In genomic region chr1:79603862-79604261, GRCh38 we compare ENCODE assay signal across 16 cellular contexts.
DNase-seq lines count a peak whose midpoint lies in the region; ATAC-seq and TF ChIP-seq lines count a peak whose summit lies in the region.
"Had no signal": no experiment of that assay in that cellular context is flagged by ENCODE, and none has a peak within 500 bp of the region (broad histone marks: within the 10 kb centered on the region; RNA-seq: fewer than 3 reads in every experiment).

No MANE protein-coding gene starts in this region.

- no peak overlapping the region for H3K4me3 Mint-ChIP-seq in GM23338
- no peak overlapping the region for H3K4me3 Mint-ChIP-seq in WTC11
- H3K4me3 Mint-ChIP-seq: activated CD4-positive, alpha-beta T cell treated with anti-CD3 and anti-CD28 coated beads for 36 hours had no signal

- peaks cover 3% of the 10 kb centered on the region for H3K27me3 Mint-ChIP-seq in GM23338 (ENCODE audit: insufficient read depth, low read depth, poor library complexity)
- peaks cover 7% of the 10 kb centered on the region for H3K27me3 Mint-ChIP-seq in WTC11 (ENCODE audit: low read depth)
- H3K27me3 Mint-ChIP-seq: activated CD4-positive, alpha-beta T cell treated with anti-CD3 and anti-CD28 coated beads for 36 hours had no signal

- TF ChIP-seq RAD21 in SK-N-SH (IDR thresholded peaks at IDR 0.05; ENCODE audit: low read length): no peak

- ATAC-seq in GM23338 (peak; percentile 31; the same call in 1 of the 3 replicates), WTC11 (peak; percentile 47; the same call in 1 of the 2 replicates), GM21367 (IDR thresholded peaks at IDR 0.05; ENCODE audit: unreplicated experiment) (no peak)
- ATAC-seq: A549; activated CD4-positive, alpha-beta T cell treated with anti-CD3 and anti-CD28 coated beads for 36 hours had no signal

- TF ChIP-seq POLR2A in Peyer's patch (IDR thresholded peaks at IDR 0.05): no peak

- TF ChIP-seq CTCF in GM23338 (conservative IDR thresholded peaks at IDR 0.05; ENCODE audit: low read depth in 2 of 2): no peak
- no peak for TF ChIP-seq CTCF in WTC11 (IDR thresholded peaks at IDR 0.05)
- no peak for TF ChIP-seq CTCF in fibroblast of the aortic adventitia (IDR thresholded peaks at IDR 0.05; ENCODE audit: insufficient read depth, low read length)
- no peak for TF ChIP-seq CTCF in Peyer's patch (IDR thresholded peaks at IDR 0.05)
- TF ChIP-seq CTCF in SK-N-SH (IDR thresholded peaks at IDR 0.05): no peak

- no peak overlapping the region for H3K27ac Mint-ChIP-seq in GM23338
- H3K27ac Mint-ChIP-seq in WTC11: no peak overlapping the region; the same call in 1 of the 2 replicates
- H3K27ac Mint-ChIP-seq: activated CD4-positive, alpha-beta T cell treated with anti-CD3 and anti-CD28 coated beads for 36 hours had no signal

- no peak for TF ChIP-seq EP300 in SK-N-SH (IDR thresholded peaks at IDR 0.05; ENCODE audit: borderline replicate concordance in 1 of 2, low read depth in 1 of 2, low read length in 1 of 2)

- DNase-seq in A172 (ENCODE audit: low spot score) (peak; percentile 1), GM23338 (ENCODE audit: low spot score) (no peak), WTC11 (ENCODE audit: low spot score) (no peak), fibroblast of the aortic adventitia (ENCODE audit: low read depth) (peak; percentile 79), Peyer's patch (no peak), SK-N-SH (no peak), midbrain (lab: John Stamatoyannopoulos, UW) (no peak)
- DNase-seq: activated CD4-positive, alpha-beta T cell treated with anti-CD3 and anti-CD28 coated beads for 36 hours; activated T-cell treated with anti-CD3 and anti-CD28 coated beads, Interleukin-2, amount 50 U/mL, for 1 hour; adrenal gland; dermis blood vessel endothelial cell; NCI-H446 treated with DMSO at 0.1 percent for 48 hours; stimulated activated CD4-positive, alpha-beta T cell treated with anti-CD3 and anti-CD28 coated beads, Interleukin-12 subunit alpha, Interleukin-12 subunit beta, amount 100 ng/mL, for 4 hours had no signal

- H3K27me3 ChIP-seq in GM23338 (ENCODE audit: insufficient read depth): no peaks in the 10 kb centered on the region
- H3K27me3 ChIP-seq in Peyer's patch: no peaks in the 10 kb centered on the region
- H3K27me3 ChIP-seq in SK-N-SH (ENCODE audit: insufficient read depth): no peaks in the 10 kb centered on the region
- H3K27me3 ChIP-seq: adrenal gland had no signal

- H3K36me3 ChIP-seq in GM23338 (ENCODE audit: insufficient read depth) (peaks cover 4% of the 10 kb centered on the region; the same call in 1 of the 2 replicates), Peyer's patch (no peaks in the 10 kb centered on the region), SK-N-SH (replicated peaks in 1 of 2; ENCODE audit: control insufficient read depth in 1 of 2, insufficient read depth in 2 of 2, low read length in 1 of 2) (no peaks in the 10 kb centered on the region)
- H3K36me3 ChIP-seq: adrenal gland had no signal

- no peaks in the 10 kb centered on the region; the same call in 1 of the 2 replicates for H3K9me2 ChIP-seq in GM23338 (ENCODE audit: insufficient read depth)
- H3K9me2 ChIP-seq in SK-N-SH: no peaks in the 10 kb centered on the region

- no peaks in the 10 kb centered on the region for H3K79me2 ChIP-seq in GM23338 (replicated peaks; ENCODE audit: insufficient read depth)
- no peaks in the 10 kb centered on the region for H3K79me2 ChIP-seq in SK-N-SH (ENCODE audit: insufficient read depth)
- H3K79me2 ChIP-seq: parathyroid adenoma had no signal

- H4K20me1 ChIP-seq in GM23338 (replicated peaks; ENCODE audit: insufficient read depth) (no peaks in the 10 kb centered on the region), SK-N-SH (ENCODE audit: insufficient read depth) (no peaks in the 10 kb centered on the region)

- WGBS in SK-N-SH (ENCODE audit: low lambda C conversion rate): 65% methylated on average over 2 of the region's 2 CpGs

- H3K4me1 Mint-ChIP-seq in GM23338 (peaks cover 16% of the 10 kb centered on the region), WTC11 (peaks cover 16% of the 10 kb centered on the region)
- H3K4me1 Mint-ChIP-seq: activated CD4-positive, alpha-beta T cell treated with anti-CD3 and anti-CD28 coated beads for 36 hours had no signal

- POLR2A ChIA-PET in WTC11 (lab: Charles Lee): no interaction called here
- POLR2A ChIA-PET in SK-N-SH (lab: Yijun Ruan, JAX): no interaction called here

- H3K4me1 ChIP-seq in GM23338 (ENCODE audit: insufficient read depth) (peaks cover 6% of the 10 kb centered on the region), Peyer's patch (no peaks in the 10 kb centered on the region), SK-N-SH (ENCODE audit: control insufficient read depth in 1 of 2, insufficient read depth in 2 of 2, low read depth in 1 of 2, low read length in 1 of 2) (no peaks in the 10 kb centered on the region; a peak in 1 of 4 replicates)
- H3K4me1 ChIP-seq: A549, adrenal gland, parathyroid adenoma had no signal

- H3K9me3 Mint-ChIP-seq in GM23338: peaks cover 5% of the 10 kb centered on the region; the same call in 1 of the 3 replicates
- peaks cover 16% of the 10 kb centered on the region for H3K9me3 Mint-ChIP-seq in WTC11

- H2AFZ ChIP-seq in GM23338 (no peak overlapping the region), SK-N-SH (ENCODE audit: low read depth) (no peak overlapping the region)
- H2AFZ ChIP-seq: parathyroid adenoma had no signal

- H3K4me3 ChIP-seq in GM23338 (no peak overlapping the region), fibroblast of the aortic adventitia (ENCODE audit: low read depth, low read length) (no peak overlapping the region), Peyer's patch (no peak overlapping the region), SK-N-SH (ENCODE audit: low read depth in 2 of 2, low read length in 1 of 2) (no peak overlapping the region)
- H3K4me3 ChIP-seq: A549, adrenal gland had no signal

- H3K36me3 Mint-ChIP-seq in GM23338 (ENCODE audit: low read depth): peaks cover 7% of the 10 kb centered on the region; the same call in 2 of the 3 replicates
- peaks cover 11% of the 10 kb centered on the region for H3K36me3 Mint-ChIP-seq in WTC11

- H3K9ac ChIP-seq in SK-N-SH: no peak overlapping the region
- H3K9ac ChIP-seq: parathyroid adenoma had no signal

- CTCF ChIA-PET in WTC11 (lab: Charles Lee): no interaction called here
- CTCF ChIA-PET in SK-N-SH (lab: Yijun Ruan, JAX): no interaction called here

- H3K9me3 ChIP-seq in Peyer's patch (no peaks in the 10 kb centered on the region), SK-N-SH (no peaks in the 10 kb centered on the region)
- H3K9me3 ChIP-seq: A549, adrenal gland had no signal

- H3F3A ChIP-seq in GM23338 (replicated peaks; ENCODE audit: low read depth) (no peaks in the 10 kb centered on the region), SK-N-SH (replicated peaks; ENCODE audit: insufficient read depth) (no peaks in the 10 kb centered on the region)

- H3K4me2 ChIP-seq in GM23338: no peak overlapping the region
- H3K4me2 ChIP-seq in SK-N-SH: no peak overlapping the region
- H3K4me2 ChIP-seq: A549 had no signal

- H3K27ac ChIP-seq in GM23338 (ENCODE audit: low read depth): no peak overlapping the region
- no peak overlapping the region for H3K27ac ChIP-seq in Peyer's patch
- no peak overlapping the region for H3K27ac ChIP-seq in SK-N-SH (ENCODE audit: low read depth in 2 of 2, low read length in 1 of 2)
- H3K27ac ChIP-seq: A549, adrenal gland, parathyroid adenoma had no signal

TF ChIP-seq in GM23338, 12 proteins besides CTCF, POLR2A, EP300 and RAD21 (continues in another document):
- TF ChIP-seq ZNF114 (CRISPR knock-in tag; IDR thresholded peaks at IDR 0.05) (no peak), NANOG (IDR thresholded peaks at IDR 0.05; ENCODE audit: borderline replicate concordance) (no peak), CREB1 (CRISPR knock-in tag; IDR thresholded peaks at IDR 0.05; ENCODE audit: low read depth) (no peak), EZH2phosphoT487 (IDR thresholded peaks at IDR 0.05; ENCODE audit: unreplicated experiment) (no peak), ETS1 (IDR thresholded peaks at IDR 0.05) (no peak)

TF ChIP-seq in WTC11, 78 proteins besides CTCF, POLR2A, EP300 and RAD21:
- TF ChIP-seq CREB1 (CRISPR knock-in tag; IDR thresholded peaks at IDR 0.05) (no peak), NFYB (CRISPR knock-in tag; conservative IDR thresholded peaks at IDR 0.05; ENCODE audit: low read depth) (no peak)

TF ChIP-seq in SK-N-SH, 30 proteins besides CTCF, POLR2A, EP300 and RAD21 (continues in another document):
- TF ChIP-seq SMC3 (IDR thresholded peaks at IDR 0.05; ENCODE audit: low read depth, low read length): no peak
- no peak for TF ChIP-seq USF1 (IDR thresholded peaks at IDR 0.05; ENCODE audit: borderline replicate concordance, low read depth)
- TF ChIP-seq RCOR1 (IDR thresholded peaks at IDR 0.05; ENCODE audit: low read length): no peak
- TF ChIP-seq TCF12 (IDR thresholded peaks at IDR 0.05): no peak
- TF ChIP-seq SIN3A (IDR thresholded peaks at IDR 0.05; ENCODE audit: borderline replicate concordance, low read depth, low read length): no peak
- TF ChIP-seq GATA2 (CRISPR knock-in tag; IDR thresholded peaks at IDR 0.05): no peak
- TF ChIP-seq EZH2phosphoT487 (IDR thresholded peaks at IDR 0.05; ENCODE audit: borderline replicate concordance, low read depth): no peak
- no peak for TF ChIP-seq PBX3 (IDR thresholded peaks at IDR 0.05)
- TF ChIP-seq FOXJ3 (CRISPR knock-in tag; IDR thresholded peaks at IDR 0.05): no peak

Comparison
In these comparisons a context has a peak if more than half of its experiments do, and no peak if none do; other contexts are left out.
1. DNase-seq: peak in A172 (single experiment) and fibroblast of the aortic adventitia (single experiment); none in GM23338 (single experiment), WTC11 (single experiment), Peyer's patch (0 of 3), SK-N-SH (single experiment) and midbrain (single experiment).